8 cellular contexts compared by ENCODE assay signal in the genomic region with DNA sequence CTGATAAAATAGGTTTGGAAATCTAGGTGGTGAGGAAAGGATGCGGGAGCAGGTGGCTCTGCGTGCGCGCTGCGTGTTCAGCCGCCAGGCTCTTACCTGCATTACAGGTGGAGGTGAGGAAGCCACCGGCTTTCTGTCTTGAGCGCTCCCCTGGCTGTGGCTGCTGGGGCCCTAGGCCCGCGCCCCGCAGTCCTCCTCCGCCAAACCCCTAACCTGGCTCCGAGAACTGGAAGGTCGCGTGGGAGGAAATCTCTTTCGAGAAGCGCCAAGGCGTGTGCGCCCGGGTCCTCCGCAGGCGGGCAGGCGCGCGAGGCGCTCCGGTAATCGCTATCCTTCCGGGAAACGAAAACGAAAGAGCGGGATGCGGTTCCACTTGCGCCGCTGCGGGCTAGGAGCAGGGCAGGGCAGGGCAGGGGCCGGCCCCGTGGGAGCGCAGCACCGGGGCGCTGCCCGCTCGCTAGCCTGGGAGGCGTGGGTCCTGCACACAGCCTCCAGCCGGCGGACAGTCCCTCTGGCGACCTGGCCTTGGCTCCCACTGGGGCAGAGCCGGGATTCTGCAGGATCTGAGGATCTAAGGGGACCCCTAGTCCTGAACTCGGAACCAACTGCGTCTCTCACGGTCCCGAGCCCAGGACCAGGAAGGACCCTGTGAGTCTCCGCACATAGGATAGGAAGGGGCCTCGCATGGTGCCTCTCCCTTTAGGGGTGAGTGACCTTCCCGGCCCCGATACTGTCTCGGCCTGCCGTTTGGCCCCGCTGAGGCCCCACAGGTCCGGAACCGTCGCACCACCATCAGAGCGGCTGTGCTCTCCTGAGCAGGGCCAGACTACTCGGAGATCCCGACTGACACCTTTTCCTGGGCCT. TPM values are rescaled to one million over a fixed set of nuclear protein-coding genes. Genes with fewer than 3 reads are reported as not detected.
A peak's percentile ranks its signal among the peaks of the same experiment; 100 is the strongest.
DNase-seq lines count a peak whose midpoint lies in the region; ATAC-seq, FAIRE-seq and TF ChIP-seq lines count a peak whose summit lies in the region.

ETV7 (minus strand) TSS at position 230 of the 864 bp plus-strand sequence; CDS start at position 102, 128 bp downstream.

- H3K4me2 ChIP-seq in keratinocyte (ENCODE audit: control insufficient read depth, extremely low read depth, insufficient read depth, low read depth, low read length) = peak within 1 kb of the TSS; percentile 97

- H3K36me3 ChIP-seq in body of pancreas (replicated peaks in 1 of 2; ENCODE audit: insufficient read depth in 1 of 2, low read depth in 2 of 2) = no peaks in the 10 kb centered on the region
- no peaks in the 10 kb centered on the region for H3K36me3 ChIP-seq in keratinocyte (ENCODE audit: control insufficient read depth in 2 of 2, extremely low read depth in 1 of 2, insufficient read depth in 2 of 2, low read length in 2 of 2)

- H3K9me3 ChIP-seq in body of pancreas = no peaks in the 10 kb centered on the region
- no peaks in the 10 kb centered on the region for H3K9me3 ChIP-seq in keratinocyte (ENCODE audit: control insufficient read depth, low read depth, low read length)

- 16 to 28% methylated on average over 36 to 65 of the region's 65 CpGs for WGBS in body of pancreas, 2 donors

- peak within 1 kb of the TSS in 2 of 4 donors; percentile 28 to 56 for H3K27ac ChIP-seq in body of pancreas
- H3K27ac ChIP-seq in keratinocyte (ENCODE audit: control insufficient read depth, insufficient read depth, low read length) = no peak within 1 kb of the TSS

- FAIRE-seq in keratinocyte (lab: Jason Lieb, UNC) = no peak

- no peaks in the 10 kb centered on the region for H3K79me2 ChIP-seq in keratinocyte (ENCODE audit: control insufficient read depth, insufficient read depth, low read length)

- ATAC-seq in GM19023 (IDR thresholded peaks at IDR 0.05; ENCODE audit: unreplicated experiment) (peak; percentile 46), SK-N-SH treated with all-trans-retinoic acid at 6 μM for 48 hours (peak; percentile 45), body of pancreas (peak; percentile 74), HG03565 (IDR thresholded peaks at IDR 0.05; ENCODE audit: unreplicated experiment) (no peak)

- H2AFZ ChIP-seq in keratinocyte (ENCODE audit: control insufficient read depth, low read length) = peak within 1 kb of the TSS; percentile 99

- intact Hi-C loops in body of pancreas (cut with DNase I) = no loop called here

- dilution Hi-C loops in keratinocyte (cut with MboI; ENCODE audit: extremely low pct_ligation_motif_present, low sequenced_read_pairs) = no loop called here

- H3K9ac ChIP-seq in keratinocyte (ENCODE audit: control insufficient read depth, extremely low read depth, insufficient read depth, low read length) = peak within 1 kb of the TSS; percentile 73

- H3K9me1 ChIP-seq in keratinocyte (ENCODE audit: control insufficient read depth, extremely low read depth, insufficient read depth, low read length) = no peaks in the 10 kb centered on the region

- peaks cover 10% of the 10 kb centered on the region for H3K4me1 ChIP-seq in body of pancreas
- peaks cover 12% of the 10 kb centered on the region for H3K4me1 ChIP-seq in keratinocyte (ENCODE audit: control insufficient read depth, extremely low read depth, insufficient read depth, low read length)

- H4K20me1 ChIP-seq in keratinocyte (ENCODE audit: control insufficient read depth, extremely low read depth, insufficient read depth, low read length) = no peaks in the 10 kb centered on the region

- H3K27me3 ChIP-seq in body of pancreas (no peaks in the 10 kb centered on the region), keratinocyte (ENCODE audit: control insufficient read depth, extremely low read depth, insufficient read depth, low read length) (peaks cover 16% of the 10 kb centered on the region)

- DNase-seq in body of pancreas (peak; percentile 35 to 43 (median 38)), keratinocyte (ENCODE audit: low read depth, low spot score) (no peak), occipital lobe (lab: John Stamatoyannopoulos, UW) (no peak), pons (ENCODE audit: low spot score) (no peak)
- DNase-seq in stimulated activated CD4-positive, alpha-beta T cell treated with anti-CD3 and anti-CD28 coated beads, Interleukin-1b, Interleukin-23, amount 100 ng/mL, for 48 hours = peak; percentile 30

- peak in 1 of 3 donors; percentile 24 for TF ChIP-seq POLR2A in body of pancreas (IDR thresholded peaks at IDR 0.05)

- H3K4me3 ChIP-seq in body of pancreas (peak within 1 kb of the TSS; percentile 9 to 50), keratinocyte (ENCODE audit: control insufficient read depth in 2 of 3, extremely low read depth in 1 of 3, insufficient read depth in 2 of 3, low read depth in 1 of 3, low read length in 3 of 3) (peak within 1 kb of the TSS; percentile 44 to 87 (median 81))

- TF ChIP-seq CTCF in body of pancreas (IDR thresholded peaks at IDR 0.05) (peak in 1 of 7 experiments; percentile 21), keratinocyte (optimal IDR thresholded peaks at IDR 0.05 in 1 of 3, IDR thresholded peaks at IDR 0.05 in 1 of 3, conservative IDR thresholded peaks at IDR 0.05 in 1 of 3; ENCODE audit: extremely low read depth in 1 of 3, insufficient read depth in 2 of 3, low read length in 3 of 3) (no peak)

TF ChIP-seq in SK-N-SH treated with all-trans-retinoic acid at 6 μM for 48 hours, 23 proteins besides CTCF, POLR2A, EP300 and RAD21:
- TF ChIP-seq ISL1 (CRISPR knock-in tag; IDR thresholded peaks at IDR 0.05) = no peak
- TF ChIP-seq, protein P1, sequence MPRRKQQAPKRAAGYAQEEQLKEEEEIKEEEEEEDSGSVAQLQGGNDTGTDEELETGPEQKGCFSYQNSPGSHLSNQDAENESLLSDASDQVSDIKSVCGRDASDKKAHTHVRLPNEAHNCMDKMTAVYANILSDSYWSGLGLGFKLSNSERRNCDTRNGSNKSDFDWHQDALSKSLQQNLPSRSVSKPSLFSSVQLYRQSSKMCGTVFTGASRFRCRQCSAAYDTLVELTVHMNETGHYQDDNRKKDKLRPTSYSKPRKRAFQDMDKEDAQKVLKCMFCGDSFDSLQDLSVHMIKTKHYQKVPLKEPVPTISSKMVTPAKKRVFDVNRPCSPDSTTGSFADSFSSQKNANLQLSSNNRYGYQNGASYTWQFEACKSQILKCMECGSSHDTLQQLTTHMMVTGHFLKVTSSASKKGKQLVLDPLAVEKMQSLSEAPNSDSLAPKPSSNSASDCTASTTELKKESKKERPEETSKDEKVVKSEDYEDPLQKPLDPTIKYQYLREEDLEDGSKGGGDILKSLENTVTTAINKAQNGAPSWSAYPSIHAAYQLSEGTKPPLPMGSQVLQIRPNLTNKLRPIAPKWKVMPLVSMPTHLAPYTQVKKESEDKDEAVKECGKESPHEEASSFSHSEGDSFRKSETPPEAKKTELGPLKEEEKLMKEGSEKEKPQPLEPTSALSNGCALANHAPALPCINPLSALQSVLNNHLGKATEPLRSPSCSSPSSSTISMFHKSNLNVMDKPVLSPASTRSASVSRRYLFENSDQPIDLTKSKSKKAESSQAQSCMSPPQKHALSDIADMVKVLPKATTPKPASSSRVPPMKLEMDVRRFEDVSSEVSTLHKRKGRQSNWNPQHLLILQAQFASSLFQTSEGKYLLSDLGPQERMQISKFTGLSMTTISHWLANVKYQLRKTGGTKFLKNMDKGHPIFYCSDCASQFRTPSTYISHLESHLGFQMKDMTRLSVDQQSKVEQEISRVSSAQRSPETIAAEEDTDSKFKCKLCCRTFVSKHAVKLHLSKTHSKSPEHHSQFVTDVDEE (CRISPR knock-in tag; IDR thresholded peaks at IDR 0.05) = no peak
- TF ChIP-seq CSDC2 (CRISPR knock-in tag; IDR thresholded peaks at IDR 0.05) = no peak

RNA-seq across cellular contexts. Expression of gene ETV7, which starts in this region (rescaled TPM):
- total RNA-seq in body of pancreas (under 1 TPM; 0.66 to 0.78 TPM), occipital lobe (not detected)
- 0.22 to 0.27 TPM (median 0.25 TPM) in 3 replicates for polyA plus RNA-seq in keratinocyte
- 0.30 TPM for polyA plus RNA-seq in keratinocyte (2011; ENCODE audit: low read depth)
- 0.10 and 0.15 TPM in 2 replicates for polyA plus RNA-seq in keratinocyte (2011; cell fraction: cytosol; rRNA removed)
- polyA plus RNA-seq in keratinocyte (2011; cell fraction: nucleus; rRNA removed) = 0.12 and 0.19 TPM in 2 replicates
- polyA plus RNA-seq in keratinocyte (2012; ENCODE audit: low replicate concordance) = 0.42 and 0.47 TPM in 2 replicates
- polyA minus RNA-seq in keratinocyte = 0.40 to 0.98 TPM in 2 of 3 replicates, not detected in the other
- not detected for polyA minus RNA-seq in keratinocyte (2011; cell fraction: cytosol; rRNA and poly(A)+ RNA removed)
- polyA minus RNA-seq in keratinocyte (2011; cell fraction: nucleus; rRNA and poly(A)+ RNA removed) = not detected in 2 replicates

Comparison
In these comparisons a context has a peak if more than half of its experiments do, and no peak if none do; other contexts are left out.
1. Peak in DNase-seq, ATAC-seq and H3K4me3 ChIP-seq in body of pancreas; RNA of the gene not detected or under 1 TPM.